In the genomic region with DNA sequence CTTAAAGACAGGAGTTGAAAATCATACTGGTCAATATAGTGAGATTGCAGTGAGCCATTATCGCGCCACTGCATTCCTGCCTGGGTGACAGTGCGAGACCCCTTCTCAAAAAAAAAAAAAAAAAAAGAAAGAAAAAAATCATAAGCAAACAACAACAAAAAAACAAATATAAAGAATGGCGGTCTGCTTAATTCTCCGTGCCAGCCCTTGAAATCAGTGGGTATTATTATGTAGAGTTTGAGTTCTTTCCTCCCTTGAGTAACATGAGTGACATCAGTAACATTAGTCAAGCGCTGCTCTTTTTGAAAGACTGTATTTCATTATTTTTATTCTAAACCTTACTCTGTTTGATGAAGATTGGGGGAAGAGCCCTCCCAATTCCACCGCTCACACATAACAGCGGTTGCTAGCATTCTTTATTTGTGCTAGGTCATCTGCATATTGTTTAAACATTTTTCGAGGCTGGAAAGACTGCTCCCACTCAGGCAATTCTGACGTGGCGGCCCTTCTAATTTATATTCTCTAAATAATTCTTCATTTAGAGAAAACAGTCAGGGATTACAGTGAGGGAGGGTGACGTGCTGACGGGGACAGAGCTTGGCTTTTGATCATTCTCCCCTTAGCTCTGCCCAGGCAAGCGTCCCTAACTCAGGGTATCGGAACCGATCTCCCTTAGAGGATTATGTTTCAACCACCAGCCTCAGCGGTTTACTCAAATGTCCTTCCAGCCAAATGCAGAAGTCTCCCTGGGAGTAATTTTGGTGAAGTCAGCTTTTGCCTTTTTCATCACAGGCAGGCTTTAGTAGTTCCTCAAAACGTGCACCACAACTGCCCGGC, we compare ENCODE assay signal across 8 cellular contexts. TPM values are rescaled to one million over a fixed set of nuclear protein-coding genes. Genes with fewer than 3 reads are reported as not detected.
DNase-seq lines count a peak whose midpoint lies in the region; ATAC-seq and FAIRE-seq lines count a peak whose summit lies in the region.

No MANE protein-coding gene starts in this region.

- H4K91ac ChIP-seq in neuronal stem cell (ENCODE audit: low read depth, low read length, poor library complexity) = peak overlapping the region; percentile 74

- H2BK15ac ChIP-seq in neuronal stem cell (ENCODE audit: low read length) = no peak overlapping the region

- H3K36me3 Mint-ChIP-seq in activated CD4-positive, alpha-beta memory T cell treated with anti-CD3 and anti-CD28 coated beads for 36 hours = peaks cover 4% of the 10 kb centered on the region

- WGBS in neuronal stem cell (ENCODE audit: extremely low coverage in 2 of 2, insufficient read length in 2 of 2, insufficient replicate concordance in 1 of 2), 2 donors = no CpG with 5 or more reads among the region's 19 CpGs

- no peaks in the 10 kb centered on the region for H3K9me3 ChIP-seq in neuronal stem cell (replicated peaks in 1 of 2; ENCODE audit: control insufficient read depth in 2 of 2, insufficient read depth in 1 of 2, low read depth in 1 of 2, low read length in 2 of 2)

- peaks cover 33% of the 10 kb centered on the region for H3K4me1 Mint-ChIP-seq in activated CD4-positive, alpha-beta memory T cell treated with anti-CD3 and anti-CD28 coated beads for 36 hours (ENCODE audit: low read depth)

- H3K9me3 Mint-ChIP-seq in activated CD4-positive, alpha-beta memory T cell treated with anti-CD3 and anti-CD28 coated beads for 36 hours = no peaks in the 10 kb centered on the region

- peak overlapping the region; percentile 73 for H3K4me2 ChIP-seq in neuronal stem cell (ENCODE audit: insufficient read depth, low read length, poor library complexity, severe bottlenecking)

- H3K9ac ChIP-seq in neuronal stem cell (ENCODE audit: low read depth, low read length, poor library complexity) = peak overlapping the region; percentile 92

- peak overlapping the region; percentile 97 for H3K27ac Mint-ChIP-seq in activated CD4-positive, alpha-beta memory T cell treated with anti-CD3 and anti-CD28 coated beads for 36 hours

- no peak overlapping the region for H2BK12ac ChIP-seq in neuronal stem cell (ENCODE audit: low read length)

- peak; percentile 2 for ATAC-seq in GM21576 (IDR thresholded peaks at IDR 0.05; ENCODE audit: unreplicated experiment)
- no peak for ATAC-seq in GM21367 (IDR thresholded peaks at IDR 0.05; ENCODE audit: unreplicated experiment)

- peak overlapping the region; percentile 90 for H3K4me3 Mint-ChIP-seq in activated CD4-positive, alpha-beta memory T cell treated with anti-CD3 and anti-CD28 coated beads for 36 hours

- CTCF ChIA-PET in activated CD4-positive, alpha-beta memory T cell treated with anti-CD3 and anti-CD28 coated beads for 36 hours (lab: Charles Lee) = interaction anchor here (0.8 to 1.6 kb wide), 5 partner anchors 12 to 75 kb away, joined by 3 to 12 read pairs (median 4); no protein-coding TSS in a partner anchor

- H3K36me3 ChIP-seq in neuronal stem cell (replicated peaks in 1 of 2; ENCODE audit: control insufficient read depth in 2 of 2, insufficient read depth in 2 of 2, low read length in 2 of 2) = peaks cover 0 to 8% of the 10 kb centered on the region in 2 donors

- peak overlapping the region; percentile 82 for H2AK5ac ChIP-seq in neuronal stem cell (ENCODE audit: low read depth, low read length)

- H3K14ac ChIP-seq in neuronal stem cell (ENCODE audit: low read length) = peak overlapping the region; percentile 63

- no peak for FAIRE-seq in GM19239 (lab: Jason Lieb, UNC)

- peak overlapping the region; percentile 96 for H3K18ac ChIP-seq in neuronal stem cell (ENCODE audit: low read length)

- peak overlapping the region; percentile 91 for H2AFZ ChIP-seq in neuronal stem cell (ENCODE audit: low read length)

- H3K27ac ChIP-seq in neuronal stem cell (replicated peaks; ENCODE audit: low read length) = peak overlapping the region; percentile 99

- H3K79me1 ChIP-seq in neuronal stem cell (ENCODE audit: low read depth, low read length) = no peaks in the 10 kb centered on the region

- peak overlapping the region; percentile 75 to 98 for H3K4me3 ChIP-seq in neuronal stem cell (ENCODE audit: low read length in 2 of 2)

- H3K27me3 Mint-ChIP-seq in activated CD4-positive, alpha-beta memory T cell treated with anti-CD3 and anti-CD28 coated beads for 36 hours = no peaks in the 10 kb centered on the region

- intact Hi-C loops in activated CD4-positive, alpha-beta memory T cell treated with anti-CD3 and anti-CD28 coated beads for 36 hours (cut with micrococcal nuclease) = loop anchor here (1.0 to 5.0 kb wide), 8 partner anchors 40 to 410 kb away; partner anchors contain the start of genes ANKRD33B, CCT5, DAP and ROPN1L

- no peak overlapping the region for H3K4ac ChIP-seq in neuronal stem cell (ENCODE audit: low read length)

- H2BK5ac ChIP-seq in neuronal stem cell (ENCODE audit: low read length) = peak overlapping the region; percentile 94

- H2BK120ac ChIP-seq in neuronal stem cell (ENCODE audit: low read depth, low read length) = no peak overlapping the region

- H3K4me1 ChIP-seq in neuronal stem cell (ENCODE audit: control insufficient read depth in 2 of 2, insufficient read depth in 1 of 2, low read depth in 1 of 2, low read length in 2 of 2) = peaks cover 10 to 17% of the 10 kb centered on the region in 2 donors

- POLR2A ChIA-PET in activated CD4-positive, alpha-beta memory T cell treated with anti-CD3 and anti-CD28 coated beads for 36 hours (lab: Charles Lee) = interaction anchor here (0.7 to 3.2 kb wide), 13 partner anchors 27 to 282 kb away, joined by 3 to 36 read pairs (median 5); partner anchors contain the start of genes ATPSCKMT and CCT5

- DNase-seq in Ammon's horn (ENCODE audit: low spot score) (peak; percentile 70), NCI-H1694 (lab: John Stamatoyannopoulos, UW) (peak; percentile 62), fibroblast of peridontal ligament (ENCODE audit: extremely low read depth) (peak; percentile 82), neuronal stem cell (ENCODE audit: low spot score) (no peak), GM19239 (ENCODE audit: insufficient read length, low spot score) (no peak)
- DNase-seq in activated CD4-positive, alpha-beta memory T cell treated with anti-CD3 and anti-CD28 coated beads for 36 hours = peak; percentile 63

- no peak overlapping the region for H4K8ac ChIP-seq in neuronal stem cell (ENCODE audit: low read depth, low read length)

- H3K23ac ChIP-seq in neuronal stem cell (ENCODE audit: low read depth, low read length, poor library complexity) = peak overlapping the region; percentile 100

- no peaks in the 10 kb centered on the region for H3K27me3 ChIP-seq in neuronal stem cell (ENCODE audit: control insufficient read depth in 3 of 3, insufficient read depth in 3 of 3, low read depth in 1 of 3, low read length in 3 of 3)

RNA-seq across cellular contexts. Expression of gene MARCHF6, which starts 0.9 kb away (rescaled TPM):
- 100 to 1,000 TPM; 103 to 108 TPM for total RNA-seq in activated CD4-positive, alpha-beta memory T cell treated with anti-CD3 and anti-CD28 coated beads for 36 hours
- 73.3 TPM for polyA plus RNA-seq in neuronal stem cell (2013, experiment 1 of 2)
- polyA plus RNA-seq in neuronal stem cell (2013, experiment 2 of 2) = 72.6 TPM

RNA-seq across cellular contexts. Expression of gene CMBL, which starts 44.9 kb away (rescaled TPM):
- total RNA-seq in activated CD4-positive, alpha-beta memory T cell treated with anti-CD3 and anti-CD28 coated beads for 36 hours = 1 to 10 TPM; 1.2 to 1.3 TPM
- 36.5 TPM for polyA plus RNA-seq in neuronal stem cell (2013, experiment 1 of 2)
- 35.9 TPM for polyA plus RNA-seq in neuronal stem cell (2013, experiment 2 of 2)

Comparison
In these comparisons a context has a peak if more than half of its experiments do, and no peak if none do; other contexts are left out.
1. DNase-seq: peak in Ammon's horn (single experiment), NCI-H1694 (single experiment), activated CD4-positive, alpha-beta memory T cell treated with anti-CD3 and anti-CD28 coated beads for 36 hours (single experiment) and fibroblast of peridontal ligament (single experiment); none in neuronal stem cell (single experiment) and GM19239 (single experiment).